ENCODE assay signal across 1 cellular context in genomic region chr9:137067860-137068538, GRCh38.
TF ChIP-seq lines count a peak whose summit lies in the region.

No MANE protein-coding gene starts in this region.

TF ChIP-seq in HepG2, 621 proteins besides CTCF, POLR2A, EP300 and RAD21 (continued from another document and continues in another):
- TF ChIP-seq ZBTB4 (CRISPR knock-in tag; IDR thresholded peaks at IDR 0.05; ENCODE audit: borderline replicate concordance) (no peak), ZNF232 (CRISPR knock-in tag; IDR thresholded peaks at IDR 0.05; ENCODE audit: borderline replicate concordance) (no peak), BORCS8-MEF2B (CRISPR knock-in tag; IDR thresholded peaks at IDR 0.05) (no peak; the same call in 1 of the 2 replicates), IKZF1 (IDR thresholded peaks at IDR 0.05) (no peak), ZNF382 (CRISPR knock-in tag; IDR thresholded peaks at IDR 0.05; ENCODE audit: borderline replicate concordance) (no peak), AGO2 (optimal IDR thresholded peaks at IDR 0.05; ENCODE audit: low read depth, low read length) (no peak), JUND (CRISPR knock-in tag; IDR thresholded peaks at IDR 0.05) (no peak; the same call in 1 of the 2 replicates), HMG20B (CRISPR knock-in tag; conservative IDR thresholded peaks at IDR 0.05) (no peak), STAG1 (CRISPR knock-in tag; IDR thresholded peaks at IDR 0.05) (peak; percentile 68), ZNF598 (CRISPR knock-in tag; IDR thresholded peaks at IDR 0.05; ENCODE audit: borderline replicate concordance) (peak; percentile 74; the same call in 1 of the 2 replicates), ZBTB46 (CRISPR knock-in tag; IDR thresholded peaks at IDR 0.05; ENCODE audit: borderline replicate concordance) (no peak), ZNF569 (CRISPR knock-in tag; IDR thresholded peaks at IDR 0.05; ENCODE audit: borderline replicate concordance) (no peak), ZNF816 (CRISPR knock-in tag; IDR thresholded peaks at IDR 0.05; ENCODE audit: borderline replicate concordance) (no peak), PTBP1 (IDR thresholded peaks at IDR 0.05; ENCODE audit: low read depth, low read length, poor library complexity, severe bottlenecking) (no peak), HHEX (CRISPR knock-in tag; IDR thresholded peaks at IDR 0.05) (no peak), ZNF615 (CRISPR knock-in tag; IDR thresholded peaks at IDR 0.05; ENCODE audit: borderline replicate concordance) (no peak), ZNF883 (CRISPR knock-in tag; IDR thresholded peaks at IDR 0.05; ENCODE audit: not compliant biosample characterization) (peak; percentile 68), NR2F1 (CRISPR knock-in tag; IDR thresholded peaks at IDR 0.05) (no peak), ZNF337 (CRISPR knock-in tag; IDR thresholded peaks at IDR 0.05; ENCODE audit: borderline replicate concordance, low read depth) (no peak), KLF15 (CRISPR knock-in tag; IDR thresholded peaks at IDR 0.05; ENCODE audit: borderline replicate concordance) (no peak; the same call in 1 of the 2 replicates), KLF6 (CRISPR knock-in tag; IDR thresholded peaks at IDR 0.05) (no peak), ZNF274 (CRISPR knock-in tag; IDR thresholded peaks at IDR 0.05) (peak; percentile 37; the same call in 1 of the 2 replicates), HMG20A (CRISPR knock-in tag; IDR thresholded peaks at IDR 0.05; ENCODE audit: borderline replicate concordance) (no peak), ZNF354B (CRISPR knock-in tag; IDR thresholded peaks at IDR 0.05) (0 out of 2 replicates have a peak, but pooled peaks have one; percentile 75), ZMYM2 (CRISPR knock-in tag; IDR thresholded peaks at IDR 0.05) (no peak), SMARCC2 (IDR thresholded peaks at IDR 0.05) (no peak), GTF2F1 (IDR thresholded peaks at IDR 0.05; ENCODE audit: low read length) (no peak), KAT2B (IDR thresholded peaks at IDR 0.05; ENCODE audit: borderline replicate concordance, low read depth, low read length) (no peak), ZNF557 (CRISPR knock-in tag; IDR thresholded peaks at IDR 0.05) (0 out of 2 replicates have a peak, but pooled peaks have one; percentile 47), CBFB (CRISPR knock-in tag; IDR thresholded peaks at IDR 0.05) (no peak), HDAC2 (CRISPR knock-in tag; IDR thresholded peaks at IDR 0.05) (peak; percentile 59), CEBPZ (IDR thresholded peaks at IDR 0.05; ENCODE audit: low read length) (no peak), ZNF296 (CRISPR knock-in tag; conservative IDR thresholded peaks at IDR 0.05) (no peak), RELA (CRISPR knock-in tag; IDR thresholded peaks at IDR 0.05) (no peak), ATAD3A (CRISPR knock-in tag; IDR thresholded peaks at IDR 0.05) (no peak), RFXAP (CRISPR knock-in tag; IDR thresholded peaks at IDR 0.05; ENCODE audit: borderline replicate concordance) (0 out of 2 replicates have a peak, but pooled peaks have one; percentile 6), ZNF691 (CRISPR knock-in tag; IDR thresholded peaks at IDR 0.05; ENCODE audit: borderline replicate concordance, low read depth) (no peak), FOXP1 (IDR thresholded peaks at IDR 0.05) (no peak), FOXP1 (CRISPR knock-in tag; IDR thresholded peaks at IDR 0.05) (no peak), ZNF484 (CRISPR knock-in tag; IDR thresholded peaks at IDR 0.05; ENCODE audit: borderline replicate concordance, low read depth) (0 out of 2 replicates have a peak, but pooled peaks have one; percentile 29), ZGPAT (CRISPR knock-in tag; IDR thresholded peaks at IDR 0.05) (no peak), ZNF362 (CRISPR knock-in tag; IDR thresholded peaks at IDR 0.05; ENCODE audit: borderline replicate concordance) (peak; percentile 47; the same call in 1 of the 2 replicates), NR3C1 (CRISPR knock-in tag; IDR thresholded peaks at IDR 0.05) (no peak), ZNF383 (CRISPR knock-in tag; IDR thresholded peaks at IDR 0.05; ENCODE audit: borderline replicate concordance) (no peak), NFYB (CRISPR knock-in tag; IDR thresholded peaks at IDR 0.05) (no peak), REST (IDR thresholded peaks at IDR 0.05; ENCODE audit: borderline replicate concordance in 1 of 2, low read depth in 1 of 2, low read length in 2 of 2) (0 out of 4 replicates have a peak, but pooled peaks of 1 of the 2 experiments have one; percentile 29), DNMT1 (CRISPR knock-in tag; IDR thresholded peaks at IDR 0.05) (peak; percentile 66; the same call in 1 of the 2 replicates), EED (CRISPR knock-in tag; IDR thresholded peaks at IDR 0.05) (no peak), SOX13 (IDR thresholded peaks at IDR 0.05) (no peak), SOX13 (CRISPR knock-in tag; conservative IDR thresholded peaks at IDR 0.05 in 1 of 2, IDR thresholded peaks at IDR 0.05 in 1 of 2) (no peak), PREB (CRISPR knock-in tag; IDR thresholded peaks at IDR 0.05) (no peak), CREB3 (CRISPR knock-in tag; IDR thresholded peaks at IDR 0.05) (no peak)
